Comparison of ENCODE assay signal across 19 cellular contexts in genomic region chr20:15033269-15033668, GRCh38.
DNase-seq lines count a peak whose midpoint lies in the region; TF ChIP-seq lines count a peak whose summit lies in the region.
"Had no signal": no experiment of that assay in that cellular context is flagged by ENCODE, and none has a peak within 500 bp of the region (broad histone marks: within the 10 kb centered on the region; RNA-seq: fewer than 3 reads in every experiment).

No MANE protein-coding gene starts in this region.

- 73 to 86% methylated on average over 4 of the region's 4 CpGs for WGBS in esophagus squamous epithelium, 2 donors

- peak; percentile 8 to 64 for DNase-seq in NCI-H2081 (lab: John Stamatoyannopoulos, UW)
- DNase-seq in NCI-H2081 treated with DMSO at 0.1 percent for 48 hours (lab: John Stamatoyannopoulos, UW), result no peak
- DNase-seq in NCI-H146 (lab: John Stamatoyannopoulos, UW), result peak; percentile 68
- DNase-seq in NCI-H748 (lab: John Stamatoyannopoulos, UW; ENCODE audit: unreplicated experiment), result peak; percentile 70
- peak; percentile 39 for DNase-seq in left kidney (ENCODE audit: low read depth, low spot score)
- no peak for DNase-seq in esophagus squamous epithelium (lab: John Stamatoyannopoulos, UW)
- DNase-seq in inferior parietal cortex (ENCODE audit: extremely low spot score), result no peak
- DNase-seq in germinal center (ENCODE audit: low spot score), result no peak
- DNase-seq: 8988T; CD4-positive, CD25-positive, alpha-beta regulatory T cell; DMS53; Karpas-422; NCI-H1092; NCI-H1436 treated with DMSO at 0.1 percent for 48 hours; NCI-H2029 treated with DMSO at 0.1 percent for 48 hours; NCI-H526 treated with DMSO at 0.1 percent for 48 hours; NK-92 treated with Interleukin-12 subunit alpha and Interleukin-12 subunit beta, amount 100 ng/mL, for 24 hours; PC-9 had no signal

- H3K4me1 ChIP-seq in esophagus squamous epithelium, result no peaks in the 10 kb centered on the region

- H3K4me3 ChIP-seq in esophagus squamous epithelium, result no peak overlapping the region
- H3K4me3 ChIP-seq: BLaER1, PC-9 had no signal

- intact Hi-C loops in esophagus squamous epithelium (cut with DNase I), result no loop called here

- no peak for TF ChIP-seq POLR2A in esophagus squamous epithelium (IDR thresholded peaks at IDR 0.05)

- H3K27ac ChIP-seq in esophagus squamous epithelium, result no peak overlapping the region
- H3K27ac ChIP-seq: BLaER1, PC-9 had no signal

- no peaks in the 10 kb centered on the region for H3K27me3 ChIP-seq in esophagus squamous epithelium
- H3K27me3 ChIP-seq: BLaER1 had no signal

- H3K9me3 ChIP-seq in esophagus squamous epithelium, result no peaks in the 10 kb centered on the region

- H3K36me3 ChIP-seq in esophagus squamous epithelium, result no peaks in the 10 kb centered on the region
- H3K36me3 ChIP-seq: BLaER1 had no signal

- TF ChIP-seq CTCF in esophagus squamous epithelium (IDR thresholded peaks at IDR 0.05), result no peak

Comparison
In these comparisons a context has a peak if more than half of its experiments do, and no peak if none do; other contexts are left out.
1. DNase-seq: peak in NCI-H2081 (2 of 2), NCI-H146 (single experiment), NCI-H748 (single experiment) and left kidney (single experiment); none in NCI-H2081 treated with DMSO at 0.1 percent for 48 hours (single experiment), esophagus squamous epithelium (single experiment), inferior parietal cortex (single experiment) and germinal center (single experiment).